18 cellular contexts compared by ENCODE assay signal in genomic region chr1:246113555-246114095, GRCh38.
A peak's percentile ranks its signal among the peaks of the same experiment; 100 is the strongest.
DNase-seq lines count a peak whose midpoint lies in the region; ATAC-seq and TF ChIP-seq lines count a peak whose summit lies in the region.
"Had no signal": no experiment of that assay in that cellular context is flagged by ENCODE, and none has a peak within 500 bp of the region (broad histone marks: within the 10 kb centered on the region; RNA-seq: fewer than 3 reads in every experiment).

No MANE protein-coding gene starts in this region.

- TF ChIP-seq EP300 in upper lobe of left lung (IDR thresholded peaks at IDR 0.05) = peak in 3 of 4 donors; percentile 16 to 72 (median 65)

- 38 to 66% methylated on average over 8 of the region's 8 CpGs for WGBS in upper lobe of left lung, 2 donors

- no peak for DNase-seq in activated naive CD4-positive, alpha-beta T cell (lab: John Stamatoyannopoulos, UW)
- DNase-seq in NCI-H748 treated with DMSO at 0.1 percent for 48 hours (lab: John Stamatoyannopoulos, UW) (peak; percentile 52), dermis microvascular lymphatic vessel endothelial cell (ENCODE audit: low read depth in 2 of 2) (peak; percentile 94 to 95), upper lobe of left lung (no peak), NCI-H82 (lab: John Stamatoyannopoulos, UW) (no peak), posterior vena cava (ENCODE audit: low spot score) (no peak), activated gamma-delta T cell (lab: John Stamatoyannopoulos, UW) (no peak)
- DNase-seq: ACHN; activated CD4-positive, alpha-beta T cell treated with anti-CD3 and anti-CD28 coated beads for 1 hour; activated T-cell treated with anti-CD3 and anti-CD28 coated beads, Interleukin-2, amount 50 U/mL, for 4 hours; NCI-H2081 treated with DMSO at 0.1 percent for 48 hours; psoas muscle; stimulated activated CD4-positive, alpha-beta T cell treated with anti-CD3 and anti-CD28 coated beads, Interleukin-2, amount 100 ng/mL, for 24 hours; stimulated activated naive CD4-positive, alpha-beta T cell treated with Interleukin-2 at 50 U/mL for 16 hours had no signal

- H3K9me3 ChIP-seq in upper lobe of left lung = no peaks in the 10 kb centered on the region
- H3K9me3 ChIP-seq: psoas muscle had no signal

- H3K36me3 Mint-ChIP-seq in activated naive CD4-positive, alpha-beta T cell treated with anti-CD3 and anti-CD28 coated beads, Interleukin-2, amount 50 U/mL, for 24 hours = peaks cover 2% of the 10 kb centered on the region
- H3K36me3 Mint-ChIP-seq: brain had no signal

- H3K4me1 Mint-ChIP-seq in activated naive CD4-positive, alpha-beta T cell treated with anti-CD3 and anti-CD28 coated beads, Interleukin-2, amount 50 U/mL, for 24 hours = peaks cover 28% of the 10 kb centered on the region

- no peak for TF ChIP-seq CTCF in upper lobe of left lung (IDR thresholded peaks at IDR 0.05)

- ATAC-seq in upper lobe of left lung (ENCODE audit: low FRiP score in 2 of 2) = no peak
- ATAC-seq: activated T-cell treated with anti-CD3 and anti-CD28 coated beads, Interleukin-2, amount 50 U/mL, for 4 hours; psoas muscle had no signal

- intact Hi-C loops in posterior vena cava (cut with DNase I) = no loop called here

- peak overlapping the region in 3 of 4 donors; percentile 45 to 71 (median 60) for H3K27ac ChIP-seq in upper lobe of left lung
- H3K27ac ChIP-seq: epithelial cell of prostate, psoas muscle had no signal

- H3K4me3 Mint-ChIP-seq in activated naive CD4-positive, alpha-beta T cell treated with anti-CD3 and anti-CD28 coated beads, Interleukin-2, amount 50 U/mL, for 24 hours = no peak overlapping the region
- H3K4me3 Mint-ChIP-seq: activated T-cell treated with anti-CD3 and anti-CD28 coated beads, Interleukin-2, amount 50 U/mL, for 4 hours; brain; IgD-negative memory B cell had no signal

- peaks cover 5 to 20% (median 16%) of the 10 kb centered on the region in 4 donors for H3K4me1 ChIP-seq in upper lobe of left lung
- H3K4me1 ChIP-seq: psoas muscle had no signal

- H3K36me3 ChIP-seq in upper lobe of left lung = no peaks in the 10 kb centered on the region

- H3K9me3 Mint-ChIP-seq in activated naive CD4-positive, alpha-beta T cell treated with anti-CD3 and anti-CD28 coated beads, Interleukin-2, amount 50 U/mL, for 24 hours = no peaks in the 10 kb centered on the region
- H3K9me3 Mint-ChIP-seq: activated T-cell treated with anti-CD3 and anti-CD28 coated beads, Interleukin-2, amount 50 U/mL, for 4 hours; brain; IgD-negative memory B cell had no signal

- H3K27ac Mint-ChIP-seq in activated naive CD4-positive, alpha-beta T cell treated with anti-CD3 and anti-CD28 coated beads, Interleukin-2, amount 50 U/mL, for 24 hours = peak overlapping the region; percentile 41
- H3K27ac Mint-ChIP-seq: brain, IgD-negative memory B cell had no signal

- H3K27me3 ChIP-seq in upper lobe of left lung = no peaks in the 10 kb centered on the region

- no peak overlapping the region for H3K4me3 ChIP-seq in upper lobe of left lung
- H3K4me3 ChIP-seq: psoas muscle had no signal

- no peaks in the 10 kb centered on the region for H3K27me3 Mint-ChIP-seq in activated naive CD4-positive, alpha-beta T cell treated with anti-CD3 and anti-CD28 coated beads, Interleukin-2, amount 50 U/mL, for 24 hours
- H3K27me3 Mint-ChIP-seq: brain, IgD-negative memory B cell had no signal

- no peak for TF ChIP-seq POLR2A in upper lobe of left lung (IDR thresholded peaks at IDR 0.05)

Comparison
In these comparisons a context has a peak if more than half of its experiments do, and no peak if none do; other contexts are left out.
1. DNase-seq: peak in NCI-H748 treated with DMSO at 0.1 percent for 48 hours (single experiment) and dermis microvascular lymphatic vessel endothelial cell (2 of 2); none in activated naive CD4-positive, alpha-beta T cell (0 of 4), upper lobe of left lung (0 of 2), NCI-H82 (single experiment), posterior vena cava (single experiment) and activated gamma-delta T cell (single experiment).